16 cellular contexts compared by ENCODE assay signal in genomic region chr11:70825893-70826540, GRCh38.
DNase-seq lines count a peak whose midpoint lies in the region; ATAC-seq lines count a peak whose summit lies in the region.
"Had no signal": no experiment of that assay in that cellular context is flagged by ENCODE, and none has a peak within 500 bp of the region (broad histone marks: within the 10 kb centered on the region; RNA-seq: fewer than 3 reads in every experiment).

No MANE protein-coding gene starts in this region.

- peak overlapping the region; percentile 41 for H2AFZ ChIP-seq in neuron (ENCODE audit: low read depth, low read length)

- no peak for ATAC-seq in HG03520 (IDR thresholded peaks at IDR 0.05; ENCODE audit: unreplicated experiment)
- ATAC-seq: effector memory CD8-positive, alpha-beta T cell; left lung; stimulated activated memory B cell treated with anti-CD40 and anti-IgM and Interleukin-4, amounts not matched to agents 10 μg/mL and 1 μg/mL and 100 μg/mL, for 72 hours had no signal

- H3K4me3 ChIP-seq in ectodermal cell (ENCODE audit: insufficient read depth, low read depth, low read length) (peak overlapping the region; percentile 1), neuron (ENCODE audit: low read length) (peak overlapping the region; percentile 36)
- H3K4me3 ChIP-seq: left lung had no signal

- H3K9me3 ChIP-seq in ectodermal cell (ENCODE audit: control insufficient read depth, low read length) (no peaks in the 10 kb centered on the region), neuron (ENCODE audit: low read length) (no peaks in the 10 kb centered on the region)
- H3K9me3 ChIP-seq: BE2C, left lung had no signal

- 78 to 82% methylated on average over 21 of the region's 21 CpGs for WGBS in ectodermal cell, 2 experiments

- H3K4me1 ChIP-seq in ectodermal cell (ENCODE audit: control insufficient read depth, insufficient read depth, low read length): peaks cover 32% of the 10 kb centered on the region
- H3K4me1 ChIP-seq in neuron (ENCODE audit: insufficient read depth, low read length): peaks cover 34% of the 10 kb centered on the region
- H3K4me1 ChIP-seq: BE2C, left lung had no signal

- peak overlapping the region; percentile 33 for H3K27ac ChIP-seq in ectodermal cell (ENCODE audit: insufficient read depth, low read depth, low read length, poor library complexity, severe bottlenecking)
- H3K27ac ChIP-seq: left lung had no signal

- DNase-seq in DMS79 (lab: John Stamatoyannopoulos, UW) (peak; percentile 26), NCI-H1694 (lab: John Stamatoyannopoulos, UW) (peak; percentile 69), epidermal melanocyte (ENCODE audit: insufficient read length, low spot score) (no peak), RKO (ENCODE audit: low spot score) (no peak)
- DNase-seq in stimulated activated CD4-positive, alpha-beta T cell treated with anti-CD3 and anti-CD28 coated beads, Interleukin-4, amount 100 ng/mL, for 1 hour: no peak
- DNase-seq: activated T-cell treated with anti-CD3 and anti-CD28 coated beads, Interleukin-2, amount 50 U/mL, for 48 hours; aorta; effector memory CD8-positive, alpha-beta T cell; EL; stimulated activated CD4-positive, alpha-beta T cell treated with anti-CD3 and anti-CD28 coated beads, Interleukin-1b, Interleukin-23, amount 100 ng/mL, for 48 hours had no signal

- H3K27me3 ChIP-seq in ectodermal cell (ENCODE audit: control insufficient read depth, insufficient read depth, low read length, poor library complexity, severe bottlenecking) (no peaks in the 10 kb centered on the region), neuron (ENCODE audit: insufficient read depth, low read length) (no peaks in the 10 kb centered on the region)

- H3K36me3 ChIP-seq in ectodermal cell (ENCODE audit: control insufficient read depth, insufficient read depth, low read length): no peaks in the 10 kb centered on the region
- H3K36me3 ChIP-seq in neuron (ENCODE audit: insufficient read depth, low read length): no peaks in the 10 kb centered on the region
- H3K36me3 ChIP-seq: BE2C, left lung had no signal

Comparison
In these comparisons a context has a peak if more than half of its experiments do, and no peak if none do; other contexts are left out.
1. DNase-seq: peak in DMS79 (single experiment) and NCI-H1694 (single experiment); none in epidermal melanocyte (single experiment), RKO (single experiment) and stimulated activated CD4-positive, alpha-beta T cell treated with anti-CD3 and anti-CD28 coated beads, Interleukin-4, amount 100 ng/mL, for 1 hour (single experiment).